In genomic region chr19:5932146-5932545, GRCh38 we compare ENCODE assay signal across 24 cellular contexts.
"Had no signal": no experiment of that assay in that cellular context is flagged by ENCODE, and none has a peak within 500 bp of the region (broad histone marks: within the 10 kb centered on the region; RNA-seq: fewer than 3 reads in every experiment).

No MANE protein-coding gene starts in this region.

- H3K27me3 Mint-ChIP-seq: activated naive CD4-positive, alpha-beta T cell treated with anti-CD3 and anti-CD28 coated beads, Interleukin-2, amount 10 ng/mL, durations not matched to agents 7 days and 5 days; dendritic cell treated with granulocyte-macrophage colony-stimulating factor and Interleukin-4, amounts not matched to agents 40 ng/mL and 50 ng/mL, for 4 days; effector memory CD8-positive, alpha-beta T cell; naive thymus-derived CD8-positive, alpha-beta T cell had no signal

- H3K9me3 Mint-ChIP-seq: activated naive CD4-positive, alpha-beta T cell treated with anti-CD3 and anti-CD28 coated beads, Interleukin-2, amount 10 ng/mL, durations not matched to agents 7 days and 5 days; dendritic cell treated with granulocyte-macrophage colony-stimulating factor and Interleukin-4, amounts not matched to agents 40 ng/mL and 50 ng/mL, for 4 days; effector memory CD8-positive, alpha-beta T cell; naive thymus-derived CD8-positive, alpha-beta T cell had no signal

- DNase-seq: activated CD4-positive, alpha-beta T cell treated with anti-CD3 and anti-CD28 coated beads for 1 hour; activated CD8-positive, alpha-beta memory T cell treated with anti-CD3 and anti-CD28 coated beads for 24 hours; activated CD8-positive, alpha-beta memory T cell treated with anti-CD3 and anti-CD28 coated beads, Interleukin-2, amount 50 U/mL, for 48 hours; activated effector memory CD4-positive, alpha-beta T cell treated with Interleukin-2 at 50 U/mL for 16 hours; activated naive CD4-positive, alpha-beta T cell treated with anti-CD3 and anti-CD28 coated beads, Interleukin-2, amount 10 ng/mL, durations not matched to agents 7 days and 5 days; activated T-cell treated with anti-CD3 and anti-CD28 coated beads, Interleukin-2, amount 50 U/mL, for 48 hours; effector memory CD8-positive, alpha-beta T cell; foreskin fibroblast; left ventricle myocardium inferior; mammary epithelial cell; mucosa of descending colon; naive thymus-derived CD8-positive, alpha-beta T cell; retina; stimulated activated CD4-positive, alpha-beta T cell treated with anti-CD3 and anti-CD28 coated beads, Interleukin-2, amount 100 ng/mL, for 24 hours; stimulated activated naive CD4-positive, alpha-beta T cell treated with Interleukin-2 at 50 U/mL for 16 hours; SW 1271; T-helper 2 cell; upper lobe of left lung had no signal

- FAIRE-seq: astrocyte, bronchial epithelial cell, keratinocyte had no signal

- H3K27ac ChIP-seq: left ventricle myocardium inferior, suprapubic skin, upper lobe of left lung, VCaP had no signal

- H3K4me3 Mint-ChIP-seq: activated naive CD4-positive, alpha-beta T cell treated with anti-CD3 and anti-CD28 coated beads, Interleukin-2, amount 10 ng/mL, durations not matched to agents 7 days and 5 days; dendritic cell treated with granulocyte-macrophage colony-stimulating factor and Interleukin-4, amounts not matched to agents 40 ng/mL and 50 ng/mL, for 4 days; effector memory CD8-positive, alpha-beta T cell; naive thymus-derived CD8-positive, alpha-beta T cell had no signal

- H3K9me3 ChIP-seq: left ventricle myocardium inferior, mucosa of descending colon, suprapubic skin, upper lobe of left lung had no signal

- H3K4me1 Mint-ChIP-seq: activated naive CD4-positive, alpha-beta T cell treated with anti-CD3 and anti-CD28 coated beads, Interleukin-2, amount 10 ng/mL, durations not matched to agents 7 days and 5 days had no signal

- ATAC-seq: effector memory CD8-positive, alpha-beta T cell; mucosa of descending colon; naive thymus-derived CD8-positive, alpha-beta T cell had no signal

- H3K27me3 ChIP-seq: suprapubic skin, upper lobe of left lung had no signal

- H3K4me3 ChIP-seq: left ventricle myocardium inferior, mucosa of descending colon, suprapubic skin, upper lobe of left lung had no signal

- H3K27ac Mint-ChIP-seq: activated naive CD4-positive, alpha-beta T cell treated with anti-CD3 and anti-CD28 coated beads, Interleukin-2, amount 10 ng/mL, durations not matched to agents 7 days and 5 days had no signal
